29 cellular contexts compared by ENCODE assay signal in genomic region chr3:143109861-143110260, GRCh38.
"Had no signal": no experiment of that assay in that cellular context is flagged by ENCODE, and none has a peak within 500 bp of the region (broad histone marks: within the 10 kb centered on the region; RNA-seq: fewer than 3 reads in every experiment).

No MANE protein-coding gene starts in this region.

- H2AFZ ChIP-seq: neural progenitor cell, parathyroid adenoma had no signal

- H3K27ac ChIP-seq: coronary artery, esophagus squamous epithelium, heart right ventricle, left lung, neural progenitor cell, parathyroid adenoma, stomach, tibial artery had no signal

- DNase-seq: effector memory CD8-positive, alpha-beta T cell; erythroblast; esophagus squamous epithelium; foreskin melanocyte; glutamatergic neuron; heart right ventricle; hippocampal formation; left cardiac atrium; mesenchymal stem cell; midbrain; naive thymus-derived CD4-positive, alpha-beta T cell; stimulated activated CD4-positive, alpha-beta T cell treated with anti-CD3 and anti-CD28 coated beads, Interleukin-12 subunit alpha, Interleukin-12 subunit beta, amount 100 ng/mL, for 4 hours; stimulated activated CD4-positive, alpha-beta T cell treated with anti-CD3 and anti-CD28 coated beads, Interleukin-1b, Interleukin-23, amount 100 ng/mL, for 48 hours; stimulated activated CD4-positive, alpha-beta T cell treated with anti-CD3 and anti-CD28 coated beads, Interleukin-4, amount 100 ng/mL, for 1 hour; stimulated activated CD8-positive, alpha-beta memory T cell treated with anti-CD3 and anti-CD28 coated beads, Interleukin-4, amount 100 ng/mL, for 48 hours; stimulated activated naive CD4-positive, alpha-beta T cell treated with Interleukin-2 at 50 U/mL for 16 hours; stomach; tibial artery had no signal

- H3K4me1 ChIP-seq: esophagus squamous epithelium, heart right ventricle, left lung, neural progenitor cell, parathyroid adenoma, stomach, tibial artery had no signal

- H3K36me3 Mint-ChIP-seq: type B pancreatic cell had no signal

- H3K4me1 Mint-ChIP-seq: naive thymus-derived CD4-positive, alpha-beta T cell; nephron; neural progenitor cell had no signal

- H3K27ac Mint-ChIP-seq: effector memory CD8-positive, alpha-beta T cell; naive thymus-derived CD4-positive, alpha-beta T cell; nephron; neural progenitor cell; progenitor cell of endocrine pancreas; type B pancreatic cell had no signal

- FAIRE-seq: endometrium, islet of Langerhans, urothelium cell line had no signal

- H3K9ac ChIP-seq: neural progenitor cell, parathyroid adenoma had no signal

- H3K36me3 ChIP-seq: esophagus squamous epithelium, heart right ventricle, left lung, neural progenitor cell, stomach, tibial artery had no signal

- H3K27me3 ChIP-seq: left lung, neural progenitor cell, stomach, tibial artery had no signal

- H3K79me2 ChIP-seq: parathyroid adenoma had no signal

- H3K4me3 ChIP-seq: coronary artery, esophagus squamous epithelium, heart right ventricle, left lung, neural progenitor cell, smooth muscle cell, stomach, tibial artery had no signal

- H3K4me2 ChIP-seq: neural progenitor cell, smooth muscle cell had no signal

- H3K4me3 Mint-ChIP-seq: effector memory CD8-positive, alpha-beta T cell; naive thymus-derived CD4-positive, alpha-beta T cell; nephron; neural progenitor cell; type B pancreatic cell had no signal
